6 cellular contexts compared by ENCODE assay signal in the genomic region with DNA sequence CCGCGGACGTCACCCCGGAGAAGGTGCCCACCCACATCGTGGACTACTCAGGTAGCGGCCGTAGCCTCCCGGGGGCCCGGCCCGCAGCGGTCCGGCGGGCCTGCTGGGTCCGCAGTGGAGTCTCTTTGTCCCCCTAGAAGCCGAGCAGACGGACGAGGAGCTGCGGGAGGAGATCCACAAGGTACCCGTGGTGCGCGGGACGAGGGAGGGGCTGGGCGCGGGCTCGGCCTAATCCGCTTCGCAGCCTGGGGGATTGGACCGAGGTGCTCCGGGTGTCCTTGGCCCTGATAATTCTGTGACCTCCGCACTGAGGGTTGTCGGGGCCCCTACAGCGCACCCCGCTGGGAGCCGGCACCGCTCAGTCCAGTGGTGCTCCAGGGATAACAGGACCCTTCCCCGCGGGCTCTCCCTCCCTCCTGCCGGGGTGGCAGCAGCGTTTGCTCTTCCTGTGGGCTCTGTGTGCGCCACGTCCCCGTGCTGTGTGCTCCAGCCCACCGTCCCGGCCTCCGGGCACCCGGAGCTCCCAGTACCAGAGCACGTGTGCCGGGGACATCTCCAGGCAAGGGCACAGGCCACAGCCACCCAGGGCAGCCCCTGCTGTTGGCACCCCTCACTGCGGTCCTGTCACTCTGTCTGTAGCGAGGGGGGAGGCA. TPM values are rescaled to one million over a fixed set of nuclear protein-coding genes. Genes with fewer than 3 reads are reported as not detected.
DNase-seq lines count a peak whose midpoint lies in the region; ATAC-seq and TF ChIP-seq lines count a peak whose summit lies in the region.

No MANE protein-coding gene starts in this region.

- peaks cover 6% of the 10 kb centered on the region for H3K4me1 Mint-ChIP-seq in activated naive CD8-positive, alpha-beta T cell (ENCODE audit: low read depth)

- no peaks in the 10 kb centered on the region for H3K27me3 Mint-ChIP-seq in activated naive CD8-positive, alpha-beta T cell

- H3K9me3 ChIP-seq in mesodermal cell (ENCODE audit: control insufficient read depth, low read length): no peaks in the 10 kb centered on the region

- ATAC-seq in HG03521 (IDR thresholded peaks at IDR 0.05; ENCODE audit: unreplicated experiment): no peak

- in situ Hi-C loops in KBM-7 (cut with MboI; ENCODE audit: low pct_unique_long_range_greater_than_20kb, low sequenced_read_pairs): no loop called here

- peaks cover 43% of the 10 kb centered on the region for H3K36me3 ChIP-seq in mesodermal cell (ENCODE audit: control insufficient read depth, insufficient read depth, low read length)

- H3K27ac Mint-ChIP-seq in activated naive CD8-positive, alpha-beta T cell: no peak overlapping the region

- no peak overlapping the region for H3K27ac ChIP-seq in mesodermal cell (ENCODE audit: low read depth, low read length, severe bottlenecking)

- WGBS in mesodermal cell (ENCODE audit: insufficient coverage in 2 of 2), 2 experiments: 16% methylated on average over 47 to 50 of the region's 50 CpGs

- H3K9me3 Mint-ChIP-seq in activated naive CD8-positive, alpha-beta T cell (ENCODE audit: low read depth): no peaks in the 10 kb centered on the region

- H3K4me3 Mint-ChIP-seq in activated naive CD8-positive, alpha-beta T cell: peak overlapping the region; percentile 79

- DNase-seq in HFF-Myc (ENCODE audit: extremely low read depth, low read depth) (no peak), KBM-7 (no peak), SW480 (ENCODE audit: low spot score) (no peak)

- TF ChIP-seq CTCF in HFF-Myc (IDR thresholded peaks at IDR 0.05; ENCODE audit: low read depth, low read length, missing control alignments): no peak

- H3K4me1 ChIP-seq in mesodermal cell (ENCODE audit: control insufficient read depth, insufficient read depth, low read length, poor library complexity, severe bottlenecking): peaks cover 7% of the 10 kb centered on the region

- no peaks in the 10 kb centered on the region for H3K36me3 Mint-ChIP-seq in activated naive CD8-positive, alpha-beta T cell

- H3K4me3 ChIP-seq in HFF-Myc (replicated peaks; ENCODE audit: low read depth, low read length) (peak overlapping the region; percentile 96), mesodermal cell (ENCODE audit: extremely low read depth, insufficient read depth, low read length, poor library complexity, severe bottlenecking) (peak overlapping the region; percentile 80)

RNA-seq across cellular contexts. Expression of a gene that starts 0.7 kb away (rescaled TPM):
- 96.2 TPM for polyA plus RNA-seq in mesodermal cell (2013, experiment 1 of 2)
- 75.5 TPM for polyA plus RNA-seq in mesodermal cell (2013, experiment 2 of 2)

RNA-seq across cellular contexts. Expression of a gene that starts 6.8 kb away (rescaled TPM):
- polyA plus RNA-seq in mesodermal cell (2013, experiment 1 of 2): 2.4 TPM
- 2.9 TPM for polyA plus RNA-seq in mesodermal cell (2013, experiment 2 of 2)

RNA-seq across cellular contexts. Expression of a gene that starts 11.6 kb away (rescaled TPM):
- polyA plus RNA-seq in mesodermal cell (2013, experiment 1 of 2): 76.3 TPM
- 65.3 TPM for polyA plus RNA-seq in mesodermal cell (2013, experiment 2 of 2)

RNA-seq across cellular contexts. Expression of a gene that starts 15.5 kb away (rescaled TPM):
- polyA plus RNA-seq in mesodermal cell (2013, experiment 1 of 2): 35.4 TPM
- 33.6 TPM for polyA plus RNA-seq in mesodermal cell (2013, experiment 2 of 2)

RNA-seq across cellular contexts. Expression of a gene that starts 19.5 kb away (rescaled TPM):
- polyA plus RNA-seq in mesodermal cell (2013, experiment 1 of 2): 19.9 TPM
- polyA plus RNA-seq in mesodermal cell (2013, experiment 2 of 2): 18.6 TPM
